Comparison of ENCODE assay signal across 1 cellular context in the genomic region with DNA sequence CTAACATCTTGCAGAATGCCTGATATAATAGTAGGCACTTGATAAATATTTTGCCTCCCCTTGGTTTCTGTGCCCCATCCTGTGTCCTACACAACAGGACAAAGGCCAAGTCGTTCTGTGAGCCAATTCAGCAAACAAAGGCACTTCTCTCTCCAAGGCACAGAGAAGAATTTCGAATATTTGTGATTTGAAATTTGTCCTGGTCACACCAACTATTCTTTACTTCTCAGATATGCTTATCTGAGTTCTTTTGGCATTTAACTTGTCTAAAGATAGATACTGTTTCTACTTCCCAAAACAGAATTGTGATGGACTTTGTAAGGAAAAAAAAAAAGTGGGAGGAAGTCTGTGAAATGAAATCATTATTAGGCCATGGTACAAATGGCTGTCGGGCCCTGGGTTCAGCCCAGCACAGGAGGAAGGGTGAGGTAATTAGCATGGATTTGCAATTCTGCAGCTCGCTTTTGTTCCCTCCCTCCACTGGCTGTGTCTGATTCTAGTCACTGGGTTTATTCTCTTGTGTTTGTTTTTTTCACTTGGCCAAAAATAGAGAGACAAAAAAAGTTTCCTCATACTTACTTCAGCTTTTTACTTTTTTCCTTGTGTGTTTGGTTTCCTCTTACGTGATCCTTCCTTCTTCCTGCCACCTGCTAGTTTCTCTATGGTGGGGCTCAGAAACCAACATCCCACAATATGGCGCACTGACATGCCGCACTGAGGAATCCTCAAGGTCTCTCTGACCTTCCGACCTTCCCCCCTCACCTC.
TF ChIP-seq lines count a peak whose summit lies in the region.

No MANE protein-coding gene starts in this region.

TF ChIP-seq in GM23338, 12 proteins besides CTCF, POLR2A, EP300 and RAD21 (continued from another document):
- TF ChIP-seq, protein P1, sequence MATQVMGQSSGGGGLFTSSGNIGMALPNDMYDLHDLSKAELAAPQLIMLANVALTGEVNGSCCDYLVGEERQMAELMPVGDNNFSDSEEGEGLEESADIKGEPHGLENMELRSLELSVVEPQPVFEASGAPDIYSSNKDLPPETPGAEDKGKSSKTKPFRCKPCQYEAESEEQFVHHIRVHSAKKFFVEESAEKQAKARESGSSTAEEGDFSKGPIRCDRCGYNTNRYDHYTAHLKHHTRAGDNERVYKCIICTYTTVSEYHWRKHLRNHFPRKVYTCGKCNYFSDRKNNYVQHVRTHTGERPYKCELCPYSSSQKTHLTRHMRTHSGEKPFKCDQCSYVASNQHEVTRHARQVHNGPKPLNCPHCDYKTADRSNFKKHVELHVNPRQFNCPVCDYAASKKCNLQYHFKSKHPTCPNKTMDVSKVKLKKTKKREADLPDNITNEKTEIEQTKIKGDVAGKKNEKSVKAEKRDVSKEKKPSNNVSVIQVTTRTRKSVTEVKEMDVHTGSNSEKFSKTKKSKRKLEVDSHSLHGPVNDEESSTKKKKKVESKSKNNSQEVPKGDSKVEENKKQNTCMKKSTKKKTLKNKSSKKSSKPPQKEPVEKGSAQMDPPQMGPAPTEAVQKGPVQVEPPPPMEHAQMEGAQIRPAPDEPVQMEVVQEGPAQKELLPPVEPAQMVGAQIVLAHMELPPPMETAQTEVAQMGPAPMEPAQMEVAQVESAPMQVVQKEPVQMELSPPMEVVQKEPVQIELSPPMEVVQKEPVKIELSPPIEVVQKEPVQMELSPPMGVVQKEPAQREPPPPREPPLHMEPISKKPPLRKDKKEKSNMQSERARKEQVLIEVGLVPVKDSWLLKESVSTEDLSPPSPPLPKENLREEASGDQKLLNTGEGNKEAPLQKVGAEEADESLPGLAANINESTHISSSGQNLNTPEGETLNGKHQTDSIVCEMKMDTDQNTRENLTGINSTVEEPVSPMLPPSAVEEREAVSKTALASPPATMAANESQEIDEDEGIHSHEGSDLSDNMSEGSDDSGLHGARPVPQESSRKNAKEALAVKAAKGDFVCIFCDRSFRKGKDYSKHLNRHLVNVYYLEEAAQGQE (IDR thresholded peaks at IDR 0.05; ENCODE audit: unreplicated experiment) = no peak
- TF ChIP-seq ZNF114 (CRISPR knock-in tag; IDR thresholded peaks at IDR 0.05) = no peak
- TF ChIP-seq CREB1 (CRISPR knock-in tag; IDR thresholded peaks at IDR 0.05; ENCODE audit: low read depth) = no peak
- TF ChIP-seq STAT1 (IDR thresholded peaks at IDR 0.05; ENCODE audit: unreplicated experiment) = no peak
- TF ChIP-seq EZH2phosphoT487 (IDR thresholded peaks at IDR 0.05; ENCODE audit: unreplicated experiment) = no peak
- no peak for TF ChIP-seq POLR2AphosphoS5 (IDR thresholded peaks at IDR 0.05; ENCODE audit: low read depth)
